In the genomic region with DNA sequence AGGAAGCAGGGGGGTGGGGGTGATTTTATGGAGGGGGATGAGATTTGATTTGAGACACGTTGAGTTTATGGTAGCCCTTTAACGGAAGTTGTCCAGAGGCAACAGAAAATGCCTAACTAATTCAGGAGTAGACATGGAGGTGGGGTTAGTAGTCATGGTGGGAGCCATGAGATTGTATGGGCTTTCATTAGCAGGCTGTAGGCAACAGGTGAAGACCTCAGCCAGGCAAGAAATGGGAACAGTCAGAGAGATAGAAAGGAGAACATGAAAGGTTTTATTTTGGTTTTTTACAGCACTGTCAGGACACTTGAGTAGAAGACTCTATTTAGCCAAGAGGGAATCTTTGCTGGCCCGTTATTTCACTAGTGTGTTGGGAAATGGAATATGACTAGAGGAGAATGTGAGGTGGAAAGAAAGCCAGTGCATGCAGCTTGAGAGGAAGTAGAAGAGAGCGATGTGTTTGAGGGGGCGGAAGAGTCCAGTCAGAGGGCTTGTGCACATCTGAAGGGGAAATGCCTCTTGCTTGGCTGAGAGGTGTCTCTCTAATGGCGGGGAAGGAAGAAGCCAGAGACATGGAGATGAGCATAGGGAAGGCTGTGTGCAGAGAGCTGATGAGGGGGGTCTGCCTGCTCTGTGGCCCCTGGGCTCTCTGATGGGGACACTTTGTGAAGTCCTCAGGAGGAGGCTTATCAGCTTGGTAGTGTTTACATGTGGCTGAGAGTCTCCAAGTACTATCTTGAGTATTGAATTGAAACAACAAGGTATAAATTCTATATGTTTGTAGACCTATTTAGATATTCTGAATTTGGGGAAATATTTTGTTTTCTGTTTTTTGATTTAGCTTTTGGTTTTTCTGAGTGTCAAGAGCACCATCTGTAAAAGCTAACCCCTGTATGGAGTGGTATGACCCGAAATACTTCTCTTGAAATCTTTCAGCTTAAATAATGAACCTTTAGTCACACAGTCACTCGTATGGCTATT, we compare ENCODE assay signal across 9 cellular contexts.
DNase-seq lines count a peak whose midpoint lies in the region; ATAC-seq and TF ChIP-seq lines count a peak whose summit lies in the region.
"Had no signal": no experiment of that assay in that cellular context is flagged by ENCODE, and none has a peak within 500 bp of the region (broad histone marks: within the 10 kb centered on the region; RNA-seq: fewer than 3 reads in every experiment).

No MANE protein-coding gene starts in this region.

- H3K4me1 ChIP-seq in mucosa of descending colon (ENCODE audit: low read depth) = peaks cover 30% of the 10 kb centered on the region

- H3K4me3 Mint-ChIP-seq in WTC11 = no peak overlapping the region
- H3K4me3 Mint-ChIP-seq: central memory CD8-positive, alpha-beta T cell had no signal

- no peaks in the 10 kb centered on the region for H3K27me3 Mint-ChIP-seq in WTC11 (ENCODE audit: low read depth)
- H3K27me3 Mint-ChIP-seq: central memory CD8-positive, alpha-beta T cell had no signal

- peak overlapping the region; percentile 42 for H3K27ac Mint-ChIP-seq in WTC11

- peak; percentile 45 for ATAC-seq in HG02763 (IDR thresholded peaks at IDR 0.05; ENCODE audit: unreplicated experiment)
- ATAC-seq in WTC11 = no peak
- ATAC-seq in mucosa of descending colon = peak; percentile 16
- no peak for ATAC-seq in HG03196 (IDR thresholded peaks at IDR 0.05; ENCODE audit: unreplicated experiment)
- no peak for ATAC-seq in HG03354 (IDR thresholded peaks at IDR 0.05; ENCODE audit: poor library complexity, severe bottlenecking, unreplicated experiment)

- peaks cover 18% of the 10 kb centered on the region for H3K4me1 Mint-ChIP-seq in WTC11

- H3K9me3 Mint-ChIP-seq in WTC11 = no peaks in the 10 kb centered on the region
- H3K9me3 Mint-ChIP-seq: central memory CD8-positive, alpha-beta T cell had no signal

- no peaks in the 10 kb centered on the region for H3K36me3 ChIP-seq in mucosa of descending colon (ENCODE audit: low read depth)

- DNase-seq in GM03348 (ENCODE audit: low spot score) (peak; percentile 23), WTC11 (ENCODE audit: low spot score) (no peak), mucosa of descending colon (no peak), NCI-H2029 treated with DMSO at 0.1 percent for 48 hours (lab: John Stamatoyannopoulos, UW) (no peak), NCI-H446 (lab: John Stamatoyannopoulos, UW) (no peak)

- TF ChIP-seq CTCF in WTC11 (IDR thresholded peaks at IDR 0.05) (no peak), mucosa of descending colon (IDR thresholded peaks at IDR 0.05) (no peak)

- CTCF ChIA-PET in WTC11 (lab: Charles Lee) = interaction anchor here (0.6 to 3.0 kb wide), 21 partner anchors 12 to 183 kb away, joined by 3 to 21 read pairs (median 5); no protein-coding TSS in a partner anchor

- intact Hi-C loops in mucosa of descending colon (cut with DNase I, micrococcal nuclease) = loop anchor here in 1 of 2 donors (10.0 kb wide), 1 partner anchor 83 kb away; the partner anchor contains the start of gene CAB39

- H3K9me3 ChIP-seq in mucosa of descending colon = no peaks in the 10 kb centered on the region

- POLR2A ChIA-PET in WTC11 (lab: Charles Lee) = no interaction called here

- H3K4me3 ChIP-seq in mucosa of descending colon = no peak overlapping the region

- H3K36me3 Mint-ChIP-seq in WTC11 = peaks cover 29% of the 10 kb centered on the region

TF ChIP-seq in WTC11, 78 proteins besides CTCF, POLR2A, EP300 and RAD21 (continues in another document):
- TF ChIP-seq, protein P1, sequence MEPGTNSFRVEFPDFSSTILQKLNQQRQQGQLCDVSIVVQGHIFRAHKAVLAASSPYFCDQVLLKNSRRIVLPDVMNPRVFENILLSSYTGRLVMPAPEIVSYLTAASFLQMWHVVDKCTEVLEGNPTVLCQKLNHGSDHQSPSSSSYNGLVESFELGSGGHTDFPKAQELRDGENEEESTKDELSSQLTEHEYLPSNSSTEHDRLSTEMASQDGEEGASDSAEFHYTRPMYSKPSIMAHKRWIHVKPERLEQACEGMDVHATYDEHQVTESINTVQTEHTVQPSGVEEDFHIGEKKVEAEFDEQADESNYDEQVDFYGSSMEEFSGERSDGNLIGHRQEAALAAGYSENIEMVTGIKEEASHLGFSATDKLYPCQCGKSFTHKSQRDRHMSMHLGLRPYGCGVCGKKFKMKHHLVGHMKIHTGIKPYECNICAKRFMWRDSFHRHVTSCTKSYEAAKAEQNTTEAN (CRISPR knock-in tag; IDR thresholded peaks at IDR 0.05) = no peak
- TF ChIP-seq, protein P2, sequence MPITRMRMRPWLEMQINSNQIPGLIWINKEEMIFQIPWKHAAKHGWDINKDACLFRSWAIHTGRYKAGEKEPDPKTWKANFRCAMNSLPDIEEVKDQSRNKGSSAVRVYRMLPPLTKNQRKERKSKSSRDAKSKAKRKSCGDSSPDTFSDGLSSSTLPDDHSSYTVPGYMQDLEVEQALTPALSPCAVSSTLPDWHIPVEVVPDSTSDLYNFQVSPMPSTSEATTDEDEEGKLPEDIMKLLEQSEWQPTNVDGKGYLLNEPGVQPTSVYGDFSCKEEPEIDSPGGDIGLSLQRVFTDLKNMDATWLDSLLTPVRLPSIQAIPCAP (CRISPR knock-in tag; IDR thresholded peaks at IDR 0.05) = no peak
- no peak for TF ChIP-seq ETV6 (CRISPR knock-in tag; IDR thresholded peaks at IDR 0.05)
- TF ChIP-seq ZNF281 (CRISPR knock-in tag; IDR thresholded peaks at IDR 0.05) = no peak
- TF ChIP-seq, protein P3, sequence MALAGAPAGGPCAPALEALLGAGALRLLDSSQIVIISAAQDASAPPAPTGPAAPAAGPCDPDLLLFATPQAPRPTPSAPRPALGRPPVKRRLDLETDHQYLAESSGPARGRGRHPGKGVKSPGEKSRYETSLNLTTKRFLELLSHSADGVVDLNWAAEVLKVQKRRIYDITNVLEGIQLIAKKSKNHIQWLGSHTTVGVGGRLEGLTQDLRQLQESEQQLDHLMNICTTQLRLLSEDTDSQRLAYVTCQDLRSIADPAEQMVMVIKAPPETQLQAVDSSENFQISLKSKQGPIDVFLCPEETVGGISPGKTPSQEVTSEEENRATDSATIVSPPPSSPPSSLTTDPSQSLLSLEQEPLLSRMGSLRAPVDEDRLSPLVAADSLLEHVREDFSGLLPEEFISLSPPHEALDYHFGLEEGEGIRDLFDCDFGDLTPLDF (CRISPR knock-in tag; IDR thresholded peaks at IDR 0.05) = no peak
- no peak for TF ChIP-seq SOX15 (CRISPR knock-in tag; IDR thresholded peaks at IDR 0.05)
- no peak for TF ChIP-seq AFF4 (CRISPR knock-in tag; IDR thresholded peaks at IDR 0.05; ENCODE audit: borderline replicate concordance)
- no peak for TF ChIP-seq NR2C2 (CRISPR knock-in tag; IDR thresholded peaks at IDR 0.05)

Comparison
In these comparisons a context has a peak if more than half of its experiments do, and no peak if none do; other contexts are left out.
1. ATAC-seq: peak in HG02763 (single experiment) and mucosa of descending colon (single experiment); none in WTC11 (single experiment), HG03196 (single experiment) and HG03354 (single experiment).